In genomic region chr15:68789041-68789920, GRCh38 we compare ENCODE assay signal across 10 cellular contexts. TPM values are rescaled to one million over a fixed set of nuclear protein-coding genes. Genes with fewer than 3 reads are reported as not detected.
A peak's percentile ranks its signal among the peaks of the same experiment; 100 is the strongest.
DNase-seq lines count a peak whose midpoint lies in the region; ATAC-seq and TF ChIP-seq lines count a peak whose summit lies in the region.
"Had no signal": no experiment of that assay in that cellular context is flagged by ENCODE, and none has a peak within 500 bp of the region (broad histone marks: within the 10 kb centered on the region; RNA-seq: fewer than 3 reads in every experiment).

No MANE protein-coding gene starts in this region.

- ATAC-seq in left ventricle myocardium superior, result peak; percentile 4
- no peak for ATAC-seq in HG03159 (IDR thresholded peaks at IDR 0.05; ENCODE audit: unreplicated experiment)
- ATAC-seq in SK-N-SH treated with all-trans-retinoic acid at 6 μM for 48 hours, result no peak
- no peak for ATAC-seq in HG03521 (IDR thresholded peaks at IDR 0.05; ENCODE audit: unreplicated experiment)

- no peak for TF ChIP-seq CTCF in WERI-Rb-1 (IDR thresholded peaks at IDR 0.05; ENCODE audit: low read depth, low read length)
- TF ChIP-seq CTCF in prostate gland (IDR thresholded peaks at IDR 0.05), result no peak
- TF ChIP-seq CTCF in glutamatergic neuron (IDR thresholded peaks at IDR 0.05; ENCODE audit: partially characterized antibody, unreplicated experiment), result no peak

- H3K27ac ChIP-seq in WERI-Rb-1 (peak overlapping the region; percentile 78), prostate gland (peak overlapping the region; percentile 87 to 91)

- DNase-seq in ELF-1 (ENCODE audit: low read depth, low spot score) (peak; percentile 77), WERI-Rb-1 (no peak), left ventricle myocardium superior (no peak), prostate gland (ENCODE audit: low spot score) (no peak), glutamatergic neuron (no peak)
- DNase-seq: activated gamma-delta T cell, NCI-H446 had no signal

- H3K9me3 ChIP-seq in WERI-Rb-1 (ENCODE audit: severe bottlenecking), result no peaks in the 10 kb centered on the region
- H3K9me3 ChIP-seq in prostate gland, result no peaks in the 10 kb centered on the region

- H3K27me3 Mint-ChIP-seq in glutamatergic neuron (ENCODE audit: unreplicated experiment), result peaks cover 2% of the 10 kb centered on the region

- intact Hi-C loops in left ventricle myocardium superior (cut with micrococcal nuclease), result no loop called here
- intact Hi-C loops in prostate gland (cut with DNase I), result no loop called here

- no peak overlapping the region for H3K4me3 Mint-ChIP-seq in glutamatergic neuron (ENCODE audit: unreplicated experiment)

- WGBS in prostate gland, result 78% methylated on average over 5 of the region's 5 CpGs

- H3K4me1 ChIP-seq in prostate gland (replicated peaks), result peaks cover 58% of the 10 kb centered on the region

- peaks cover 2% of the 10 kb centered on the region for H3K9me3 Mint-ChIP-seq in glutamatergic neuron (ENCODE audit: unreplicated experiment)

- H3K4me3 ChIP-seq in WERI-Rb-1 (ENCODE audit: low read depth, low read length) (no peak overlapping the region), prostate gland (no peak overlapping the region)

- no peak overlapping the region for H3K27ac Mint-ChIP-seq in glutamatergic neuron (ENCODE audit: unreplicated experiment)

- H3K4me1 Mint-ChIP-seq in glutamatergic neuron (ENCODE audit: low read depth, unreplicated experiment), result peaks cover 25% of the 10 kb centered on the region

- H3K36me3 ChIP-seq in WERI-Rb-1 (peaks cover 66% of the 10 kb centered on the region), prostate gland (no peaks in the 10 kb centered on the region)

- no peak for TF ChIP-seq POLR2A in prostate gland (IDR thresholded peaks at IDR 0.05)

- H3K27me3 ChIP-seq in WERI-Rb-1 (ENCODE audit: insufficient read depth, low read depth, severe bottlenecking) (no peaks in the 10 kb centered on the region), prostate gland (replicated peaks; ENCODE audit: insufficient read depth) (no peaks in the 10 kb centered on the region)

- H3K36me3 Mint-ChIP-seq in glutamatergic neuron (ENCODE audit: unreplicated experiment), result no peaks in the 10 kb centered on the region

TF ChIP-seq in SK-N-SH treated with all-trans-retinoic acid at 6 μM for 48 hours, 23 proteins besides CTCF, POLR2A, EP300 and RAD21:
- TF ChIP-seq TSHZ2 (CRISPR knock-in tag; IDR thresholded peaks at IDR 0.05), result no peak
- no peak for TF ChIP-seq RARB (CRISPR knock-in tag; IDR thresholded peaks at IDR 0.05)
- no peak for TF ChIP-seq ZNF70 (CRISPR knock-in tag; IDR thresholded peaks at IDR 0.05)
- no peak for TF ChIP-seq POU6F1 (CRISPR knock-in tag; IDR thresholded peaks at IDR 0.05; ENCODE audit: borderline replicate concordance, low read depth)
- TF ChIP-seq CSRNP3 (CRISPR knock-in tag; IDR thresholded peaks at IDR 0.05), result no peak
- no peak for TF ChIP-seq OSR1 (CRISPR knock-in tag; IDR thresholded peaks at IDR 0.05)
- TF ChIP-seq PATZ1 (CRISPR knock-in tag; IDR thresholded peaks at IDR 0.05; ENCODE audit: borderline replicate concordance), result no peak
- no peak for TF ChIP-seq ZFP3 (CRISPR knock-in tag; IDR thresholded peaks at IDR 0.05)
- no peak for TF ChIP-seq ZFP30 (CRISPR knock-in tag; IDR thresholded peaks at IDR 0.05)
- TF ChIP-seq TCF4 (CRISPR knock-in tag; IDR thresholded peaks at IDR 0.05; ENCODE audit: borderline replicate concordance), result no peak
- no peak for TF ChIP-seq CREB5 (CRISPR knock-in tag; IDR thresholded peaks at IDR 0.05; ENCODE audit: low read depth)
- no peak for TF ChIP-seq ZC3H10 (CRISPR knock-in tag; IDR thresholded peaks at IDR 0.05)
- TF ChIP-seq ISL1 (CRISPR knock-in tag; IDR thresholded peaks at IDR 0.05), result no peak
- no peak for TF ChIP-seq PPARA (CRISPR knock-in tag; IDR thresholded peaks at IDR 0.05; ENCODE audit: borderline replicate concordance)
- no peak for TF ChIP-seq ZNF565 (CRISPR knock-in tag; conservative IDR thresholded peaks at IDR 0.05; ENCODE audit: low read depth)
- TF ChIP-seq ZNF8 (CRISPR knock-in tag; IDR thresholded peaks at IDR 0.05), result no peak
- no peak for TF ChIP-seq CSDC2 (CRISPR knock-in tag; IDR thresholded peaks at IDR 0.05)
- no peak for TF ChIP-seq TOX (CRISPR knock-in tag; IDR thresholded peaks at IDR 0.05; ENCODE audit: borderline replicate concordance)

RNA-seq across cellular contexts. Expression of gene ANP32A, which starts 31.4 kb away (rescaled TPM):
- total RNA-seq in left ventricle myocardium superior (138 TPM), prostate gland (10 to 100 TPM; 52.6 to 70.8 TPM), glutamatergic neuron (ENCODE audit: unreplicated experiment) (134 TPM)
